7 cellular contexts compared by ENCODE assay signal in the genomic region with DNA sequence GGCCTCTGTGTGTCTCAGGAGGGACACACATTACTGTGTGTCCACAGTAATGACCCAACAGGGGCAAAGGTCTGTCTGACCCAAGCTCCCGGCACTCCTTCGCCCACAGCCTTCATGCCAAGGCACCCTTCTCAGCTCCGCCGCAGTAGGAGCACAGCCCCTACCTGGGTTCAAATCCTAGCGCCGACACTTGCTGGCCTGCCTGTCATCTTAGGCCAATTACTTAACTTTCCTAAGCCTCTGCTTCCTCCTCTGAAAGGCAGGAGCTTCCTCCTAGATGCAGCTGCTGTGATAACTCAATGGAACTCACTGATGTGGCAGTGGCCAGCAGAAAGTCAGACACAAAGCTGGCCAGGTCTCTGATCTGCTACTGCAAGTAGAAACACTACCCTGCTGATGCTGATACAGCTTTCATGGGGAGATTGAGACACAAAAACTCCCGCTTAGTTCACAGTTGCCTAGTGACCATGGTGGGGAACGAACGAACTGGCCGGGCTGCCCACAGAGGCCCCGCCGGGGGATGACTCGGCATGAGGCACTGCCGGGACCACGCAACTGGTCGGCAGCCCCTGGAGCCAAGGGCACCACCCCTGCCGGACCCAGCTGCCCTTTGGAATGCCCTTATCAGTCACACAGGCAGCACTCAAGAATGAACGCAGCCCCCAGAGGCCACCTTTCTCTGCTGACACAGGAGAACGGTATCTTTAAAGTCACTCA. TPM values are rescaled to one million over a fixed set of nuclear protein-coding genes. Genes with fewer than 3 reads are reported as not detected.
DNase-seq lines count a peak whose midpoint lies in the region; ATAC-seq and TF ChIP-seq lines count a peak whose summit lies in the region.

No MANE protein-coding gene starts in this region.

- peaks cover 64% of the 10 kb centered on the region for H3K36me3 Mint-ChIP-seq in activated CD4-positive, alpha-beta memory T cell treated with anti-CD3 and anti-CD28 coated beads for 36 hours

- CTCF ChIA-PET in activated CD4-positive, alpha-beta memory T cell treated with anti-CD3 and anti-CD28 coated beads for 36 hours (lab: Charles Lee): interaction anchor here (1.0 to 29.1 kb wide), 4 partner anchors 9 to 20 kb away, joined by 3 to 1198 read pairs (median 186); a partner anchor contains a TSS

- H3K4me3 ChIP-seq in HUES48 (ENCODE audit: low read depth, low read length) (no peak overlapping the region), heart left ventricle (peak overlapping the region in 10 of 12 donors; percentile 0 to 39 (median 31)), skeletal muscle satellite cell (ENCODE audit: low read length) (peak overlapping the region; percentile 26)

- 20 to 50% (median 26%) methylated on average over 10 to 19 of the region's 19 CpGs for WGBS in heart left ventricle, 4 donors

- DNase-seq in activated CD4-positive, alpha-beta memory T cell treated with anti-CD3 and anti-CD28 coated beads for 36 hours: peak; percentile 47
- DNase-seq in heart left ventricle (peak in 3 of 5 donors; percentile 45 to 80 (median 80)), NCI-H526 treated with DMSO at 0.1 percent for 48 hours (lab: John Stamatoyannopoulos, UW) (no peak), NCI-H1105 (lab: John Stamatoyannopoulos, UW) (no peak)

- TF ChIP-seq CTCF in heart left ventricle (IDR thresholded peaks at IDR 0.05): no peak

- peaks cover 9% of the 10 kb centered on the region for H3K9me3 Mint-ChIP-seq in activated CD4-positive, alpha-beta memory T cell treated with anti-CD3 and anti-CD28 coated beads for 36 hours

- intact Hi-C loops in activated CD4-positive, alpha-beta memory T cell treated with anti-CD3 and anti-CD28 coated beads for 36 hours (cut with micrococcal nuclease): no loop called here
- intact Hi-C loops in heart left ventricle (cut with DNase I): no loop called here

- H3K36me3 ChIP-seq in HUES48 (ENCODE audit: control insufficient read depth, insufficient read depth, low read length) (peaks cover 7% of the 10 kb centered on the region; the same call in 1 of the 2 replicates), heart left ventricle (peaks cover 0 to 70% (median 40%) of the 10 kb centered on the region in 9 donors), skeletal muscle satellite cell (ENCODE audit: insufficient read depth, low read length) (peaks cover 50% of the 10 kb centered on the region)

- no peak for TF ChIP-seq POLR2A in heart left ventricle (IDR thresholded peaks at IDR 0.05)

- ATAC-seq in heart left ventricle: peak in 3 of 4 donors; percentile 55 to 73 (median 60)
- ATAC-seq in GM21390 (IDR thresholded peaks at IDR 0.05; ENCODE audit: unreplicated experiment): no peak

- H3K9me3 ChIP-seq in HUES48 (ENCODE audit: control insufficient read depth, insufficient read depth, low read length) (no peaks in the 10 kb centered on the region), heart left ventricle (no peaks in the 10 kb centered on the region), skeletal muscle satellite cell (replicated peaks; ENCODE audit: low read length) (no peaks in the 10 kb centered on the region)

- peak overlapping the region; percentile 42 for H3K27ac ChIP-seq in HUES48 (ENCODE audit: low read depth, low read length)
- H3K27ac ChIP-seq in heart left ventricle: peak overlapping the region; percentile 73 to 93 (median 80)

- peak overlapping the region; percentile 85 for H3K27ac Mint-ChIP-seq in activated CD4-positive, alpha-beta memory T cell treated with anti-CD3 and anti-CD28 coated beads for 36 hours

- no peaks in the 10 kb centered on the region for H3K27me3 Mint-ChIP-seq in activated CD4-positive, alpha-beta memory T cell treated with anti-CD3 and anti-CD28 coated beads for 36 hours

- peak overlapping the region; percentile 68 for H3K4me2 ChIP-seq in skeletal muscle satellite cell (ENCODE audit: low read length)

- peak overlapping the region; percentile 62 for H3K4me3 Mint-ChIP-seq in activated CD4-positive, alpha-beta memory T cell treated with anti-CD3 and anti-CD28 coated beads for 36 hours

- no peaks in the 10 kb centered on the region; the same call in 1 of the 2 replicates for H3K4me1 ChIP-seq in HUES48 (ENCODE audit: control insufficient read depth, insufficient read depth, low read length)
- H3K4me1 ChIP-seq in heart left ventricle: peaks cover 39 to 97% (median 83%) of the 10 kb centered on the region in 12 donors
- H3K4me1 ChIP-seq in skeletal muscle satellite cell (ENCODE audit: control insufficient read depth, insufficient read depth, low read length): peaks cover 62% of the 10 kb centered on the region

- H3K27me3 ChIP-seq in HUES48 (ENCODE audit: control insufficient read depth, insufficient read depth, low read length) (no peaks in the 10 kb centered on the region), heart left ventricle (no peaks in the 10 kb centered on the region), skeletal muscle satellite cell (ENCODE audit: control insufficient read depth, insufficient read depth, low read length) (no peaks in the 10 kb centered on the region)

- H3K4me1 Mint-ChIP-seq in activated CD4-positive, alpha-beta memory T cell treated with anti-CD3 and anti-CD28 coated beads for 36 hours (ENCODE audit: low read depth): peaks cover 92% of the 10 kb centered on the region

- no peak overlapping the region for H3K9ac ChIP-seq in HUES48 (ENCODE audit: low read depth, low read length)
- peak overlapping the region; percentile 64 for H3K9ac ChIP-seq in skeletal muscle satellite cell (ENCODE audit: low read depth, low read length)

- POLR2A ChIA-PET in activated CD4-positive, alpha-beta memory T cell treated with anti-CD3 and anti-CD28 coated beads for 36 hours (lab: Charles Lee): interaction anchor here (1.0 to 20.4 kb wide), 7 partner anchors 9 to 558 kb away, joined by 3 to 460 read pairs (median 11); a partner anchor contains a TSS

RNA-seq across cellular contexts. Expression of a gene that starts 8.1 kb away (rescaled TPM):
- 100 to 1,000 TPM; 103 to 113 TPM for total RNA-seq in activated CD4-positive, alpha-beta memory T cell treated with anti-CD3 and anti-CD28 coated beads for 36 hours
- total RNA-seq in heart left ventricle: 100 to 1,000 TPM in 1 of 9 donors, 10 to 100 TPM in 8; 38.2 to 102 (median 58.2) TPM
- 10 to 100 TPM; 27.9 to 50.4 TPM for polyA plus RNA-seq in heart left ventricle
- 43.7 and 56.5 TPM in 2 replicates for total RNA-seq in skeletal muscle satellite cell (2012; rRNA removed)

RNA-seq across cellular contexts. Expression of a gene that starts 25.9 kb away (rescaled TPM):
- total RNA-seq in activated CD4-positive, alpha-beta memory T cell treated with anti-CD3 and anti-CD28 coated beads for 36 hours: under 1 TPM; 0.39 to 0.69 TPM
- under 1 TPM in 8 of 9 donors, not detected in 1; 0.12 to 0.50 (median 0.26) TPM for total RNA-seq in heart left ventricle
- polyA plus RNA-seq in heart left ventricle: under 1 TPM; 0.12 to 0.15 TPM
- total RNA-seq in skeletal muscle satellite cell (2012; rRNA removed): 0.25 TPM in 1 of 2 replicates, not detected in the other

RNA-seq across cellular contexts. Expression of a gene that starts 46.7 kb away (rescaled TPM):
- 10 to 100 TPM; 20.2 to 20.5 TPM for total RNA-seq in activated CD4-positive, alpha-beta memory T cell treated with anti-CD3 and anti-CD28 coated beads for 36 hours
- total RNA-seq in heart left ventricle: 10 to 100 TPM; 11.4 to 38.5 (median 18.4) TPM
- 10 to 100 TPM; 12.8 to 16.1 TPM for polyA plus RNA-seq in heart left ventricle
- 13.3 and 22.1 TPM in 2 replicates for total RNA-seq in skeletal muscle satellite cell (2012; rRNA removed)

RNA-seq across cellular contexts. Expression of a gene that starts 54.2 kb away (rescaled TPM):
- total RNA-seq in activated CD4-positive, alpha-beta memory T cell treated with anti-CD3 and anti-CD28 coated beads for 36 hours: 10 to 100 TPM in 1 of 2 experiments, 1 to 10 TPM in 1; 9.7 to 11.9 TPM
- total RNA-seq in heart left ventricle: 10 to 100 TPM; 17.5 to 32.5 (median 22.3) TPM
- 10 to 100 TPM; 27.1 to 34.3 TPM for polyA plus RNA-seq in heart left ventricle
- total RNA-seq in skeletal muscle satellite cell (2012; rRNA removed): 6.1 and 9.8 TPM in 2 replicates

RNA-seq across cellular contexts. Expression of a gene that starts 60.0 kb away (rescaled TPM):
- total RNA-seq in activated CD4-positive, alpha-beta memory T cell treated with anti-CD3 and anti-CD28 coated beads for 36 hours: 10 to 100 TPM; 31.3 to 32.2 TPM
- 10 to 100 TPM in 4 of 9 donors, 1 to 10 TPM in 5; 6.6 to 15.0 (median 9.0) TPM for total RNA-seq in heart left ventricle
- 10 to 100 TPM in 1 of 2 donors, 1 to 10 TPM in 1; 7.2 to 15.2 TPM for polyA plus RNA-seq in heart left ventricle
- 20.0 and 21.4 TPM in 2 replicates for total RNA-seq in skeletal muscle satellite cell (2012; rRNA removed)

Comparison
In these comparisons a context has a peak if more than half of its experiments do, and no peak if none do; other contexts are left out.
1. DNase-seq: peak in activated CD4-positive, alpha-beta memory T cell treated with anti-CD3 and anti-CD28 coated beads for 36 hours (single experiment) and heart left ventricle (3 of 5); none in NCI-H526 treated with DMSO at 0.1 percent for 48 hours (single experiment) and NCI-H1105 (single experiment).